In the genomic region with DNA sequence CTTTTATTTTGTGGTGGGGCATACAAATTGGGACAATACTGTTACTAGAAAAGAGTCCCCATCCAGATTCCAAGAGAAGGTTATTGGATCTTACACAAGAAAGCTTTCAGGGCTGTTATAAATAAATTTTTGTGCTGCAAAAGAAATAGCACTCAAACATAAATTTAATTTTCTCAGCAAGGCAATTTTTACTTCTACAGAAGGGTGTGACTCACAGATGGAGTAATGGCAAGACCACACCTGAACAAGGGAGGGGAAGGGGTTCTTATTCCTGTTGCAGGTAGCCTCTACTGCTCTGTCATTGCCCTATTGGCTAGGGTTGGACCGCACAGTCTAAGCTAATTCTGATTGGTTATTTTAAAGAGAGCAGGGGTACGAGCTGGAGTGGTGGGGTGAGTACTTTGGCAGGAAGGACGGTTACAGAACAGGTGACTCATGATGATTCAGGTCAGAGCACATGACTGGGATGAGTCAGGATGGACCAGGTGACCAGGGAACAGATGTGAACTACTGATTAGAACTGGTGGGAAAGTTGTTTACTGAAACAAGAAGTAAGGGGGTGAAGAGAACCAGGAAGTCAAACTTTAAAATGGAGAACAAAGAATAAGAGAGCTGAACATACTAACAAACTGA, we compare ENCODE assay signal across 19 cellular contexts. TPM values are rescaled to one million over a fixed set of nuclear protein-coding genes. Genes with fewer than 3 reads are reported as not detected.
DNase-seq lines count a peak whose midpoint lies in the region; ATAC-seq lines count a peak whose summit lies in the region.
"Had no signal": no experiment of that assay in that cellular context is flagged by ENCODE, and none has a peak within 500 bp of the region (broad histone marks: within the 10 kb centered on the region; RNA-seq: fewer than 3 reads in every experiment).

No MANE protein-coding gene starts in this region.

- peaks cover 13% of the 10 kb centered on the region for H3K27me3 Mint-ChIP-seq in activated T-helper 17 cell treated with anti-CD3 and anti-CD28 coated beads, Interleukin-2, amount 50 U/mL, for 72 hours

- peak; percentile 37 for ATAC-seq in activated T-helper 17 cell treated with anti-CD3 and anti-CD28 coated beads, Interleukin-2, amount 50 U/mL, for 72 hours (replicated peaks)
- ATAC-seq in GM21423 (IDR thresholded peaks at IDR 0.05; ENCODE audit: unreplicated experiment), result no peak
- no peak for ATAC-seq in HG02588 (IDR thresholded peaks at IDR 0.05; ENCODE audit: unreplicated experiment)
- ATAC-seq: Panc1 had no signal

- no peak overlapping the region for H3K27ac Mint-ChIP-seq in activated T-helper 17 cell treated with anti-CD3 and anti-CD28 coated beads, Interleukin-2, amount 50 U/mL, for 72 hours

- DNase-seq in ELR (ENCODE audit: low read depth) (peak; percentile 23), HT1080 (ENCODE audit: low read depth) (peak; percentile 71), kidney tubule cell (ENCODE audit: low spot score) (peak; percentile 22), NCI-H1092 treated with DMSO at 0.1 percent for 48 hours (lab: John Stamatoyannopoulos, UW) (no peak)
- no peak for DNase-seq in stimulated activated CD4-positive, alpha-beta T cell treated with anti-CD3 and anti-CD28 coated beads, Interleukin-1b, Interleukin-23, amount 100 ng/mL, for 48 hours
- DNase-seq: COR-L47, GF-D8, H9, KG1, MM.1S, NCI-H1417 treated with DMSO at 0.1 percent for 48 hours, NCI-H2029, NCI-H510A treated with DMSO at 0.1 percent for 48 hours, SHP77 had no signal

- no peaks in the 10 kb centered on the region for H3K36me3 Mint-ChIP-seq in activated T-helper 17 cell treated with anti-CD3 and anti-CD28 coated beads, Interleukin-2, amount 50 U/mL, for 72 hours (ENCODE audit: low read depth)

- H3K4me1 Mint-ChIP-seq in activated T-helper 17 cell treated with anti-CD3 and anti-CD28 coated beads, Interleukin-2, amount 50 U/mL, for 72 hours, result no peaks in the 10 kb centered on the region

- no peak overlapping the region for H3K4me3 Mint-ChIP-seq in activated T-helper 17 cell treated with anti-CD3 and anti-CD28 coated beads, Interleukin-2, amount 50 U/mL, for 72 hours
- H3K4me3 Mint-ChIP-seq: H9 had no signal

- peaks cover 5% of the 10 kb centered on the region for H3K9me3 Mint-ChIP-seq in activated T-helper 17 cell treated with anti-CD3 and anti-CD28 coated beads, Interleukin-2, amount 50 U/mL, for 72 hours

RNA-seq across cellular contexts. Expression of a gene that starts 41.1 kb away (rescaled TPM):
- total RNA-seq in HT1080 (2014; rRNA removed; shearing (Covaris generic)), result not detected in 2 replicates
- polyA plus RNA-seq in HT1080 (2015; cell fraction: cytosol; rRNA removed), result not detected in 2 replicates
- polyA plus RNA-seq in HT1080 (2015; cell fraction: nucleus; rRNA removed), result not detected in 2 replicates
- under 1 TPM in 1 of 2 donors, not detected in 1; 0.24 TPM for total RNA-seq in activated T-helper 17 cell treated with anti-CD3 and anti-CD28 coated beads, Interleukin-2, amount 50 U/mL, for 72 hours
- total RNA-seq: T-helper 2 cell treated with Interferon-gamma antibody and Interleukin-4, amounts not matched to agents 100 ng/mL and 5 ng/mL, for 36 hours had no signal

Comparison
In these comparisons a context has a peak if more than half of its experiments do, and no peak if none do; other contexts are left out.
1. DNase-seq: peak in ELR (single experiment), HT1080 (single experiment) and kidney tubule cell (single experiment); none in stimulated activated CD4-positive, alpha-beta T cell treated with anti-CD3 and anti-CD28 coated beads, Interleukin-1b, Interleukin-23, amount 100 ng/mL, for 48 hours (single experiment) and NCI-H1092 treated with DMSO at 0.1 percent for 48 hours (single experiment).